Comparison of ENCODE assay signal across 8 cellular contexts in the genomic region with DNA sequence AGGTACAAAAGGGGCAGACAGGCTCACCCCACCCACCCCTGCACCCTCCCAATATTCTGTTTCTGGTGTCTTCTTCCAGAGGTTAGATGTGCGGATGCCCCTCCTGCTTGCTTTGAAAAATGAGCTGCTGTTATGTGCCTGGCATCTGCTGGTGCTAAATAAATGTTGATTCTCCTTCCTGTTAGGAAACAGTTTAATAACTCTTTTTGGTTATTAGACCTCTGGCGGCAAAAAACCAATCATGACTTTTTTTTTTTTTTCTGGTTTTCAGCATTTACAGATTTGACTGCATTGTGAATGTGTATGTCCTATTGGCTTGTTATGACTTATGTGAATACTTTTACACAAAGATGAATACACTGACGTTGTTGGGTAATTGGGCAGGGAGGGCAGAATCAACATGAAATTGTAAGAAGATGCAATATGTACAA. TPM values are rescaled to one million over a fixed set of nuclear protein-coding genes. Genes with fewer than 3 reads are reported as not detected.
DNase-seq lines count a peak whose midpoint lies in the region; ATAC-seq, FAIRE-seq and TF ChIP-seq lines count a peak whose summit lies in the region.

No MANE protein-coding gene starts in this region.

- no TSS peak for BruUV-seq in HepG2 (replicated peaks; lab: Mats Ljungman, UMichigan)

- H3K27ac Mint-ChIP-seq in astrocyte (ENCODE audit: unreplicated experiment) = peak overlapping the region; percentile 91

- ATAC-seq in HepG2 (peak; percentile 16; the same call in 2 of the 3 replicates), GM19328 (IDR thresholded peaks at IDR 0.05; ENCODE audit: unreplicated experiment) (no peak)

- peaks cover 6% of the 10 kb centered on the region for H3K4me1 ChIP-seq in BE2C
- peaks cover 20% of the 10 kb centered on the region for H3K4me1 ChIP-seq in HUES64 (ENCODE audit: insufficient read depth, low read length)
- peaks cover 17% of the 10 kb centered on the region for H3K4me1 ChIP-seq in astrocyte (ENCODE audit: insufficient read depth, low read length)
- peaks cover 63% of the 10 kb centered on the region for H3K4me1 ChIP-seq in HepG2 (ENCODE audit: insufficient read depth, low read length)
- no peaks in the 10 kb centered on the region for H3K4me1 ChIP-seq in uterus

- peaks cover 30% of the 10 kb centered on the region for H4K20me1 ChIP-seq in astrocyte (ENCODE audit: insufficient read depth, low read length)
- peaks cover 11% of the 10 kb centered on the region; the same call in 1 of the 2 replicates for H4K20me1 ChIP-seq in HepG2 (ENCODE audit: insufficient read depth, low read length)

- in situ Hi-C loops in HepG2 (cut with HindIII; ENCODE audit: extremely low pct_ligation_motif_present, low pct_unique_long_range_greater_than_20kb) = no loop called here

- no peaks in the 10 kb centered on the region for H3K27me3 ChIP-seq in BE2C
- no peaks in the 10 kb centered on the region for H3K27me3 ChIP-seq in HUES64 (ENCODE audit: insufficient read depth, low read length)
- no peaks in the 10 kb centered on the region for H3K27me3 ChIP-seq in astrocyte (ENCODE audit: insufficient read depth, low read length)
- no peaks in the 10 kb centered on the region; a peak in 1 of 5 replicates for H3K27me3 ChIP-seq in HepG2 (ENCODE audit: control insufficient read depth in 1 of 2, insufficient read depth in 2 of 2, low read length in 2 of 2)
- H3K27me3 ChIP-seq in uterus = no peaks in the 10 kb centered on the region

- H3K4me1 Mint-ChIP-seq in astrocyte (ENCODE audit: low read depth, unreplicated experiment) = peaks cover 38% of the 10 kb centered on the region

- TF ChIP-seq CTCF in BE2C (IDR thresholded peaks at IDR 0.05; ENCODE audit: low read depth, low read length) (no peak), astrocyte (IDR thresholded peaks at IDR 0.05; ENCODE audit: insufficient read depth, low read depth, low read length) (no peak), HepG2 (CRISPR knock-in tag; IDR thresholded peaks at IDR 0.05) (no peak), uterus (IDR thresholded peaks at IDR 0.05) (no peak)

- H3K36me3 ChIP-seq in BE2C = no peaks in the 10 kb centered on the region
- no peaks in the 10 kb centered on the region for H3K36me3 ChIP-seq in HUES64 (ENCODE audit: insufficient read depth, low read length)
- H3K36me3 ChIP-seq in astrocyte (ENCODE audit: insufficient read depth, low read length) = no peaks in the 10 kb centered on the region
- no peaks in the 10 kb centered on the region for H3K36me3 ChIP-seq in HepG2 (replicated peaks in 1 of 2; ENCODE audit: control insufficient read depth in 1 of 2, insufficient read depth in 2 of 2, low read length in 2 of 2)
- H3K36me3 ChIP-seq in uterus = no peaks in the 10 kb centered on the region

- H3K9me3 Mint-ChIP-seq in astrocyte (ENCODE audit: unreplicated experiment) = no peaks in the 10 kb centered on the region

- H3K9me3 ChIP-seq in BE2C = no peaks in the 10 kb centered on the region
- no peaks in the 10 kb centered on the region for H3K9me3 ChIP-seq in HUES64 (ENCODE audit: insufficient read depth, low read depth, low read length)
- no peaks in the 10 kb centered on the region for H3K9me3 ChIP-seq in astrocyte (ENCODE audit: insufficient read depth, low read depth, low read length)
- H3K9me3 ChIP-seq in HepG2 (ENCODE audit: low read length) = no peaks in the 10 kb centered on the region
- H3K9me3 ChIP-seq in uterus = no peaks in the 10 kb centered on the region

- no peak overlapping the region for H3K27ac ChIP-seq in HUES64 (ENCODE audit: low read depth, low read length)
- H3K27ac ChIP-seq in astrocyte (ENCODE audit: low read depth, low read length) = peak overlapping the region; percentile 91
- H3K27ac ChIP-seq in HepG2 (ENCODE audit: extremely low read length, insufficient read depth, low read length) = peak overlapping the region; percentile 82
- peak overlapping the region; percentile 95 to 96 for H3K27ac ChIP-seq in uterus

- POLR2A ChIA-PET in HepG2 (lab: Yijun Ruan, JAX) = interaction anchor here (0.9 to 5.9 kb wide), 5 partner anchors 9 to 142 kb away, joined by 4 to 27 read pairs (median 5); no protein-coding TSS in a partner anchor

- CTCF ChIA-PET in HepG2 (lab: Yijun Ruan, JAX; ENCODE audit: low intra/inter-chr PET ratio, low total read pairs) = no interaction called here

- H3K4me3 Mint-ChIP-seq in astrocyte (ENCODE audit: unreplicated experiment) = peak overlapping the region; percentile 97

- FAIRE-seq in astrocyte (lab: Jason Lieb, UNC) (no peak), HepG2 (lab: Jason Lieb, UNC) (no peak)

- peaks cover 51% of the 10 kb centered on the region for H3K79me2 ChIP-seq in astrocyte (ENCODE audit: insufficient read depth, low read length)
- H3K79me2 ChIP-seq in HepG2 (ENCODE audit: insufficient read depth, low read length) = peaks cover 43% of the 10 kb centered on the region

- no peaks in the 10 kb centered on the region for H3K27me3 Mint-ChIP-seq in astrocyte (ENCODE audit: low read depth, unreplicated experiment)

- intact Hi-C loops in HepG2 (cut with micrococcal nuclease; ENCODE audit: unreplicated experiment) (loop anchor here (1.0 to 10.0 kb wide), 3 partner anchors 89 to 381 kb away; a partner anchor contains a TSS), uterus (cut with DNase I; ENCODE audit: low total_unique reads) (no loop called here)

- no peak for TF ChIP-seq RAD21 in HepG2 (CRISPR knock-in tag; IDR thresholded peaks at IDR 0.05)

- H3K4me3 ChIP-seq in BE2C (ENCODE audit: low read depth, low read length) = peak overlapping the region; percentile 72
- H3K4me3 ChIP-seq in HUES64 (ENCODE audit: low read length) = peak overlapping the region; percentile 80
- peak overlapping the region; percentile 78 for H3K4me3 ChIP-seq in astrocyte (ENCODE audit: insufficient read depth, low read depth, low read length)
- H3K4me3 ChIP-seq in HepG2 (replicated peaks in 1 of 3; ENCODE audit: insufficient read depth in 1 of 3, low read depth in 2 of 3, low read length in 3 of 3) = peak overlapping the region; percentile 72 to 94 (median 79)
- H3K4me3 ChIP-seq in uterus = peak overlapping the region; percentile 53 to 97

- H2AFZ ChIP-seq in astrocyte (ENCODE audit: low read depth, low read length) = no peak overlapping the region
- no peak overlapping the region for H2AFZ ChIP-seq in HepG2 (ENCODE audit: low read length)

- TF ChIP-seq POLR2A in HepG2 (IDR thresholded peaks at IDR 0.05; ENCODE audit: insufficient read depth in 1 of 2, low read depth in 2 of 2, low read length in 2 of 2) = no peak
- no peak for TF ChIP-seq POLR2A in uterus (IDR thresholded peaks at IDR 0.05)

- WGBS in HUES64 = 60% methylated on average over 3 of the region's 3 CpGs
- 3% methylated on average over 3 of the region's 3 CpGs for WGBS in HepG2 (ENCODE audit: low lambda C conversion rate)

- TF ChIP-seq EP300 in HepG2 (IDR thresholded peaks at IDR 0.05; ENCODE audit: low read depth in 2 of 2, low read length in 2 of 2) (no peak), HepG2 (CRISPR knock-in tag; IDR thresholded peaks at IDR 0.05; ENCODE audit: borderline replicate concordance) (no peak)

- H3K9ac ChIP-seq in HUES64 (ENCODE audit: low read depth, low read length) = no peak overlapping the region
- H3K9ac ChIP-seq in astrocyte (ENCODE audit: low read length) = peak overlapping the region; percentile 93
- peak overlapping the region; percentile 84 for H3K9ac ChIP-seq in HepG2 (ENCODE audit: insufficient read depth, low read depth, low read length)

- DNase-seq in BE2C (no peak), astrocyte (ENCODE audit: low read depth) (no peak), HepG2 (ENCODE audit: low spot score) (peak; percentile 43), uterus (no peak), activated gamma-delta T cell treated with Interleukin-2 at 50 U/mL for 16 hours (no peak), islet precursor cell (no peak)

- peaks cover 4% of the 10 kb centered on the region for H3K36me3 Mint-ChIP-seq in astrocyte (ENCODE audit: low read depth, unreplicated experiment)

- H3K4me2 ChIP-seq in astrocyte (ENCODE audit: low read length) (peak overlapping the region; percentile 86), HepG2 (ENCODE audit: low read depth, low read length) (peak overlapping the region; percentile 77)

RNA-seq across cellular contexts. Expression of a gene that starts 13.6 kb away (rescaled TPM):
- polyA plus RNA-seq in BE2C (2012; ENCODE audit: insufficient read depth, insufficient read length, low read depth) = 0.29 TPM
- polyA plus RNA-seq in HUES64 (2013, experiment 1 of 2) = not detected
- not detected for polyA plus RNA-seq in HUES64 (2013, experiment 2 of 2)
- total RNA-seq in astrocyte (0.59 and 1.1 TPM in 2 replicates), HepG2 (2016; rRNA removed; fragmentation: Illumina TruSeq; extraction: Trizol) (not detected in 2 replicates), uterus (under 1 TPM in 2 of 4 donors, not detected in 2; 0.37 to 0.41 TPM)
- not detected in 2 replicates for total RNA-seq in HepG2 (2016; cell fraction: cytosol; rRNA removed; fragmentation: Illumina TruSeq; extraction: Trizol; ENCODE audit: low read depth)
- not detected in 2 replicates for total RNA-seq in HepG2 (2016; cell fraction: insoluble cytoplasmic fraction; rRNA removed; fragmentation: Illumina TruSeq; extraction: Trizol)
- total RNA-seq in HepG2 (2016; cell fraction: membrane; rRNA removed; fragmentation: Illumina TruSeq; extraction: Trizol) = not detected in 2 replicates
- total RNA-seq in HepG2 (2016; cell fraction: nucleus; rRNA removed; fragmentation: Illumina TruSeq; extraction: Trizol) = not detected in 2 replicates
- polyA plus RNA-seq in HepG2 (2011; rRNA removed) = 1.2 and 1.6 TPM in 2 replicates
- polyA plus RNA-seq in HepG2 (2011; cell fraction: cytosol; rRNA removed) = 0.63 and 0.91 TPM in 2 replicates
- polyA plus RNA-seq in HepG2 (2011; cell fraction: nucleus; rRNA removed) = 0.13 and 0.31 TPM in 2 replicates
- 0.13 and 1.2 TPM in 2 replicates for polyA plus RNA-seq in HepG2 (2012)
- 0.10 TPM in 1 of 2 replicates, not detected in the other for polyA plus RNA-seq in HepG2 (2016; cell fraction: cytosol; fragmentation: Illumina TruSeq; extraction: Trizol; ENCODE audit: low read depth)
- not detected in 2 replicates for polyA plus RNA-seq in HepG2 (2016; cell fraction: insoluble cytoplasmic fraction; fragmentation: Illumina TruSeq; extraction: Trizol; ENCODE audit: low read depth)
- polyA plus RNA-seq in HepG2 (2016; cell fraction: membrane; fragmentation: Illumina TruSeq; extraction: Trizol; ENCODE audit: low read depth) = 0.13 TPM in 1 of 2 replicates, not detected in the other
- not detected in 2 replicates for polyA plus RNA-seq in HepG2 (2016; cell fraction: nucleus; fragmentation: Illumina TruSeq; extraction: Trizol; ENCODE audit: insufficient read depth, low read depth)
- polyA minus RNA-seq in HepG2 (2011; rRNA and poly(A)+ RNA removed; ENCODE audit: low replicate concordance) = 0.50 and 1.8 TPM in 2 replicates
- 0.49 and 0.62 TPM in 2 replicates for polyA minus RNA-seq in HepG2 (2011; cell fraction: cytosol; rRNA and poly(A)+ RNA removed)
- 1.2 TPM in 2 replicates for polyA minus RNA-seq in HepG2 (2011; cell fraction: nucleus; rRNA and poly(A)+ RNA removed)

RNA-seq across cellular contexts. Expression of a gene that starts 16.2 kb away (rescaled TPM):
- 13.1 TPM for polyA plus RNA-seq in BE2C (2012; ENCODE audit: insufficient read depth, insufficient read length, low read depth)
- polyA plus RNA-seq in HUES64 (2013, experiment 1 of 2) = 14.6 TPM
- polyA plus RNA-seq in HUES64 (2013, experiment 2 of 2) = 21.6 TPM
- 67.5 and 70.8 TPM in 2 replicates for total RNA-seq in astrocyte
- total RNA-seq in HepG2 (2016; rRNA removed; fragmentation: Illumina TruSeq; extraction: Trizol) = 36.2 and 45.3 TPM in 2 replicates
- total RNA-seq in HepG2 (2016; cell fraction: cytosol; rRNA removed; fragmentation: Illumina TruSeq; extraction: Trizol; ENCODE audit: low read depth) = 32.0 and 35.3 TPM in 2 replicates
- 36.6 and 44.0 TPM in 2 replicates for total RNA-seq in HepG2 (2016; cell fraction: insoluble cytoplasmic fraction; rRNA removed; fragmentation: Illumina TruSeq; extraction: Trizol)
- total RNA-seq in HepG2 (2016; cell fraction: membrane; rRNA removed; fragmentation: Illumina TruSeq; extraction: Trizol) = 75.4 and 86.1 TPM in 2 replicates
- 26.6 and 27.0 TPM in 2 replicates for total RNA-seq in HepG2 (2016; cell fraction: nucleus; rRNA removed; fragmentation: Illumina TruSeq; extraction: Trizol)
- polyA plus RNA-seq in HepG2 (2011; rRNA removed) = 32.6 and 38.7 TPM in 2 replicates
- polyA plus RNA-seq in HepG2 (2011; cell fraction: cytosol; rRNA removed) = 29.8 and 43.7 TPM in 2 replicates
- polyA plus RNA-seq in HepG2 (2011; cell fraction: nucleus; rRNA removed) = 14.9 and 17.0 TPM in 2 replicates
- 33.7 and 34.6 TPM in 2 replicates for polyA plus RNA-seq in HepG2 (2012)
- 31.2 and 34.0 TPM in 2 replicates for polyA plus RNA-seq in HepG2 (2016; cell fraction: cytosol; fragmentation: Illumina TruSeq; extraction: Trizol; ENCODE audit: low read depth)
- 39.8 and 40.2 TPM in 2 replicates for polyA plus RNA-seq in HepG2 (2016; cell fraction: insoluble cytoplasmic fraction; fragmentation: Illumina TruSeq; extraction: Trizol; ENCODE audit: low read depth)
- 51.9 and 59.4 TPM in 2 replicates for polyA plus RNA-seq in HepG2 (2016; cell fraction: membrane; fragmentation: Illumina TruSeq; extraction: Trizol; ENCODE audit: low read depth)
- 22.2 and 22.8 TPM in 2 replicates for polyA plus RNA-seq in HepG2 (2016; cell fraction: nucleus; fragmentation: Illumina TruSeq; extraction: Trizol; ENCODE audit: insufficient read depth, low read depth)
- polyA minus RNA-seq in HepG2 (2011; rRNA and poly(A)+ RNA removed; ENCODE audit: low replicate concordance) = 25.9 and 37.5 TPM in 2 replicates
- 31.0 and 34.7 TPM in 2 replicates for polyA minus RNA-seq in HepG2 (2011; cell fraction: cytosol; rRNA and poly(A)+ RNA removed)
- 48.0 and 50.0 TPM in 2 replicates for polyA minus RNA-seq in HepG2 (2011; cell fraction: nucleus; rRNA and poly(A)+ RNA removed)
- 10 to 100 TPM; 15.4 to 52.0 (median 33.2) TPM for total RNA-seq in uterus
